Comparison of ENCODE assay signal across 8 cellular contexts in genomic region chr6:154928325-154928922, GRCh38.
DNase-seq lines count a peak whose midpoint lies in the region; ATAC-seq lines count a peak whose summit lies in the region.

No MANE protein-coding gene starts in this region.

- H3K4me3 ChIP-seq in SJCRH30: no peak overlapping the region

- peaks cover 18% of the 10 kb centered on the region for H3K4me1 ChIP-seq in SJCRH30

- intact Hi-C loops in posterior vena cava (cut with DNase I): loop anchor here (5.0 to 10.0 kb wide), 3 partner anchors 54 to 249 kb away; no protein-coding TSS in a partner anchor

- no peaks in the 10 kb centered on the region for H3K9me3 ChIP-seq in SJCRH30 (replicated peaks)

- H3K36me3 ChIP-seq in SJCRH30: no peaks in the 10 kb centered on the region

- ATAC-seq in GM19438 (IDR thresholded peaks at IDR 0.05; ENCODE audit: low read depth, unreplicated experiment): peak; percentile 68

- H3K27ac ChIP-seq in SJCRH30: no peak overlapping the region

- DNase-seq in CD1c-positive myeloid dendritic cell (ENCODE audit: extremely low spot score) (peak; percentile 74), LoVo (ENCODE audit: low spot score) (peak; percentile 69), SJCRH30 (peak; percentile 60 to 86), glomerular visceral epithelial cell (ENCODE audit: extremely low spot score) (peak; percentile 75), putamen (ENCODE audit: low spot score) (peak; percentile 67), posterior vena cava (ENCODE audit: low spot score) (no peak)
- peak; percentile 68 for DNase-seq in activated naive CD4-positive, alpha-beta T cell treated with Interleukin-2 at 50 U/mL for 16 hours

- no peaks in the 10 kb centered on the region for H3K27me3 ChIP-seq in SJCRH30
